Comparison of ENCODE assay signal across 9 cellular contexts in genomic region chr2:11477994-11478393, GRCh38. TPM values are rescaled to one million over a fixed set of nuclear protein-coding genes. Genes with fewer than 3 reads are reported as not detected.
DNase-seq lines count a peak whose midpoint lies in the region; ATAC-seq and TF ChIP-seq lines count a peak whose summit lies in the region.
"Had no signal": no experiment of that assay in that cellular context is flagged by ENCODE, and none has a peak within 500 bp of the region (broad histone marks: within the 10 kb centered on the region; RNA-seq: fewer than 3 reads in every experiment).

No MANE protein-coding gene starts in this region.

- TF ChIP-seq POLR2A in Peyer's patch (IDR thresholded peaks at IDR 0.05) (no peak), suprapubic skin (IDR thresholded peaks at IDR 0.05) (no peak)

- no peak overlapping the region for H3K4me3 ChIP-seq in CD8-positive, alpha-beta memory T cell (ENCODE audit: low read length)
- H3K4me3 ChIP-seq in Peyer's patch = no peak overlapping the region
- no peak overlapping the region for H3K4me3 ChIP-seq in fibroblast of the aortic adventitia (ENCODE audit: low read depth, low read length)
- no peak overlapping the region for H3K4me3 ChIP-seq in suprapubic skin

- peak; percentile 97 for TF ChIP-seq RAD21 in Ishikawa (IDR thresholded peaks at IDR 0.05; ENCODE audit: low read depth)

- H3K27ac ChIP-seq in CD8-positive, alpha-beta memory T cell (ENCODE audit: low read depth, low read length) = no peak overlapping the region
- H3K27ac ChIP-seq in Peyer's patch = no peak overlapping the region
- no peak overlapping the region for H3K27ac ChIP-seq in suprapubic skin

- peak; percentile 55 to 84 (median 72) for DNase-seq in CD8-positive, alpha-beta memory T cell
- DNase-seq in Peyer's patch = peak; percentile 84 to 96 (median 90)
- peak; percentile 56 for DNase-seq in activated T-helper 1 cell treated with anti-CD3 and anti-CD28 coated beads, Interleukin-12 subunit alpha, Interleukin-12 subunit beta, Interleukin-2, Interleukin-4 antibody, amounts not matched to agents 30 ng/mL and 10 ng/mL and 1 ng/mL, durations not matched to agents 14 hours and 24 hours and 36 hours (ENCODE audit: low spot score)
- peak; percentile 90 for DNase-seq in fibroblast of the aortic adventitia (ENCODE audit: low read depth)
- peak; percentile 50 for DNase-seq in non-pigmented ciliary epithelial cell (ENCODE audit: low read depth)
- DNase-seq in suprapubic skin (ENCODE audit: low spot score in 2 of 2) = peak; percentile 94 to 97

- no peaks in the 10 kb centered on the region for H3K4me1 ChIP-seq in CD8-positive, alpha-beta memory T cell (ENCODE audit: insufficient read depth, low read length)
- peaks cover 0 to 8% (median under 1%) of the 10 kb centered on the region in 4 donors for H3K4me1 ChIP-seq in Peyer's patch
- peaks cover 8% of the 10 kb centered on the region for H3K4me1 ChIP-seq in suprapubic skin

- peaks cover 0 to 4% (median 2%) of the 10 kb centered on the region in 3 donors for H3K36me3 Mint-ChIP-seq in CD8-positive, alpha-beta memory T cell
- no peaks in the 10 kb centered on the region for H3K36me3 Mint-ChIP-seq in activated T-helper 1 cell treated with anti-CD3 and anti-CD28 coated beads, Interleukin-12 subunit alpha, Interleukin-12 subunit beta, Interleukin-2, Interleukin-4 antibody, amounts not matched to agents 30 ng/mL and 10 ng/mL and 1 ng/mL, durations not matched to agents 14 hours and 24 hours and 36 hours (ENCODE audit: low read depth)

- H3K4me1 Mint-ChIP-seq in CD8-positive, alpha-beta memory T cell = peaks cover 1 to 8% (median 3%) of the 10 kb centered on the region in 3 donors
- no peaks in the 10 kb centered on the region for H3K4me1 Mint-ChIP-seq in activated T-helper 1 cell treated with anti-CD3 and anti-CD28 coated beads, Interleukin-12 subunit alpha, Interleukin-12 subunit beta, Interleukin-2, Interleukin-4 antibody, amounts not matched to agents 30 ng/mL and 10 ng/mL and 1 ng/mL, durations not matched to agents 14 hours and 24 hours and 36 hours (ENCODE audit: low read depth)

- ATAC-seq in GM19395 (IDR thresholded peaks at IDR 0.05; ENCODE audit: unreplicated experiment) = peak; percentile 80

- H3K27ac Mint-ChIP-seq in CD8-positive, alpha-beta memory T cell = no peak overlapping the region
- H3K27ac Mint-ChIP-seq in activated T-helper 1 cell treated with anti-CD3 and anti-CD28 coated beads, Interleukin-12 subunit alpha, Interleukin-12 subunit beta, Interleukin-2, Interleukin-4 antibody, amounts not matched to agents 30 ng/mL and 10 ng/mL and 1 ng/mL, durations not matched to agents 14 hours and 24 hours and 36 hours = no peak overlapping the region
- H3K27ac Mint-ChIP-seq: T-helper 1 cell treated with Interleukin-12 subunit alpha and Interleukin-12 subunit beta and Interleukin-4 antibody, amounts not matched to agents 30 μg/mL and 1 μg/mL, for 36 hours had no signal

- intact Hi-C loops in activated T-helper 1 cell treated with anti-CD3 and anti-CD28 coated beads, Interleukin-12 subunit alpha, Interleukin-12 subunit beta, Interleukin-2, Interleukin-4 antibody, amounts not matched to agents 30 ng/mL and 10 ng/mL and 1 ng/mL, durations not matched to agents 14 hours and 24 hours and 36 hours (cut with micrococcal nuclease) = loop anchor here (1.0 kb wide), 4 partner anchors 12 to 346 kb away; partner anchors contain the start of gene E2F6

- H3K9me3 Mint-ChIP-seq in CD8-positive, alpha-beta memory T cell = no peaks in the 10 kb centered on the region
- no peaks in the 10 kb centered on the region for H3K9me3 Mint-ChIP-seq in activated T-helper 1 cell treated with anti-CD3 and anti-CD28 coated beads, Interleukin-12 subunit alpha, Interleukin-12 subunit beta, Interleukin-2, Interleukin-4 antibody, amounts not matched to agents 30 ng/mL and 10 ng/mL and 1 ng/mL, durations not matched to agents 14 hours and 24 hours and 36 hours
- H3K9me3 Mint-ChIP-seq: T-helper 1 cell treated with Interleukin-12 subunit alpha and Interleukin-12 subunit beta and Interleukin-4 antibody, amounts not matched to agents 30 μg/mL and 1 μg/mL, for 36 hours had no signal

- H3K27me3 ChIP-seq in CD8-positive, alpha-beta memory T cell (ENCODE audit: insufficient read depth, low read length, poor library complexity, severe bottlenecking) = peaks cover 15% of the 10 kb centered on the region
- H3K27me3 ChIP-seq in Peyer's patch (peaks cover 0 to 13% of the 10 kb centered on the region in 2 donors), suprapubic skin (peaks cover 7% of the 10 kb centered on the region)

- CTCF ChIA-PET in CD8-positive, alpha-beta memory T cell (lab: Charles Lee) = interaction anchor here (0.7 to 1.3 kb wide), 7 partner anchors 12 to 374 kb away, joined by 3 to 9 read pairs (median 4); partner anchors contain the start of gene E2F6

- H3K27me3 Mint-ChIP-seq in CD8-positive, alpha-beta memory T cell = peaks cover 19 to 29% of the 10 kb centered on the region in 2 donors
- H3K27me3 Mint-ChIP-seq in activated T-helper 1 cell treated with anti-CD3 and anti-CD28 coated beads, Interleukin-12 subunit alpha, Interleukin-12 subunit beta, Interleukin-2, Interleukin-4 antibody, amounts not matched to agents 30 ng/mL and 10 ng/mL and 1 ng/mL, durations not matched to agents 14 hours and 24 hours and 36 hours (ENCODE audit: insufficient read depth) = peaks cover 30% of the 10 kb centered on the region

- no peak for TF ChIP-seq EP300 in Ishikawa (IDR thresholded peaks at IDR 0.05; ENCODE audit: borderline replicate concordance)
- no peak for TF ChIP-seq EP300 in suprapubic skin (IDR thresholded peaks at IDR 0.05)

- no peaks in the 10 kb centered on the region for H3K9me3 ChIP-seq in CD8-positive, alpha-beta memory T cell (ENCODE audit: low read length)
- no peaks in the 10 kb centered on the region for H3K9me3 ChIP-seq in Peyer's patch
- no peaks in the 10 kb centered on the region for H3K9me3 ChIP-seq in suprapubic skin

- 39% methylated on average over 2 of the region's 2 CpGs for WGBS in suprapubic skin

- no peak overlapping the region for H3K4me3 Mint-ChIP-seq in CD8-positive, alpha-beta memory T cell
- H3K4me3 Mint-ChIP-seq in activated T-helper 1 cell treated with anti-CD3 and anti-CD28 coated beads, Interleukin-12 subunit alpha, Interleukin-12 subunit beta, Interleukin-2, Interleukin-4 antibody, amounts not matched to agents 30 ng/mL and 10 ng/mL and 1 ng/mL, durations not matched to agents 14 hours and 24 hours and 36 hours = no peak overlapping the region
- H3K4me3 Mint-ChIP-seq: T-helper 1 cell treated with Interleukin-12 subunit alpha and Interleukin-12 subunit beta and Interleukin-4 antibody, amounts not matched to agents 30 μg/mL and 1 μg/mL, for 36 hours had no signal

- POLR2A ChIA-PET in CD8-positive, alpha-beta memory T cell (lab: Charles Lee) = no interaction called here

- TF ChIP-seq CTCF in Peyer's patch (IDR thresholded peaks at IDR 0.05) (peak; percentile 74 to 88 (median 83)), fibroblast of the aortic adventitia (IDR thresholded peaks at IDR 0.05; ENCODE audit: insufficient read depth, low read length) (peak; percentile 82), suprapubic skin (IDR thresholded peaks at IDR 0.05) (peak; percentile 74 to 76)

- no peaks in the 10 kb centered on the region for H3K36me3 ChIP-seq in CD8-positive, alpha-beta memory T cell (ENCODE audit: insufficient read depth, low read length)
- H3K36me3 ChIP-seq in Peyer's patch = no peaks in the 10 kb centered on the region
- H3K36me3 ChIP-seq in suprapubic skin = no peaks in the 10 kb centered on the region

TF ChIP-seq in Ishikawa, 13 proteins besides CTCF, POLR2A, EP300 and RAD21:
- no peak for TF ChIP-seq TCF12 (IDR thresholded peaks at IDR 0.05; ENCODE audit: low read depth)

RNA-seq across cellular contexts. Expression of gene E2F6, which starts 12.0 kb away (rescaled TPM):
- total RNA-seq in CD8-positive, alpha-beta memory T cell = 10 to 100 TPM; 13.9 to 14.7 TPM
- polyA plus RNA-seq in CD8-positive, alpha-beta memory T cell = 4.5 TPM
- total RNA-seq in Peyer's patch (10 to 100 TPM in 1 of 4 donors, 1 to 10 TPM in 3; 6.3 to 10.2 (median 6.8) TPM), fibroblast of the aortic adventitia (ENCODE audit: low replicate concordance) (9.5 and 11.3 TPM in 2 replicates), suprapubic skin (10 to 100 TPM in 2 of 4 donors, 1 to 10 TPM in 2; 9.3 to 15.7 (median 10.3) TPM)
- 22.1 and 23.7 TPM in 2 replicates for total RNA-seq in activated T-helper 1 cell treated with anti-CD3 and anti-CD28 coated beads, Interleukin-12 subunit alpha, Interleukin-12 subunit beta, Interleukin-2, Interleukin-4 antibody, amounts not matched to agents 30 ng/mL and 10 ng/mL and 1 ng/mL, durations not matched to agents 14 hours and 24 hours and 36 hours

RNA-seq across cellular contexts. Expression of gene GREB1, which starts 55.9 kb away (rescaled TPM):
- total RNA-seq in CD8-positive, alpha-beta memory T cell = under 1 TPM; 0.55 to 0.94 TPM
- polyA plus RNA-seq in CD8-positive, alpha-beta memory T cell = 0.16 TPM
- 1 to 10 TPM in 3 of 4 donors, under 1 TPM in 1; 0.88 to 4.1 (median 1.9) TPM for total RNA-seq in Peyer's patch
- 0.10 and 0.41 TPM in 2 replicates for total RNA-seq in activated T-helper 1 cell treated with anti-CD3 and anti-CD28 coated beads, Interleukin-12 subunit alpha, Interleukin-12 subunit beta, Interleukin-2, Interleukin-4 antibody, amounts not matched to agents 30 ng/mL and 10 ng/mL and 1 ng/mL, durations not matched to agents 14 hours and 24 hours and 36 hours
- total RNA-seq in fibroblast of the aortic adventitia (ENCODE audit: low replicate concordance) = under 0.01 and 1.7 TPM in 2 replicates
- total RNA-seq in suprapubic skin = 1 to 10 TPM; 3.0 to 6.1 (median 4.3) TPM
